ENCODE assay signal across 12 cellular contexts in genomic region chr16:31063843-31064611, GRCh38. TPM values are rescaled to one million over a fixed set of nuclear protein-coding genes. Genes with fewer than 3 reads are reported as not detected.
DNase-seq lines count a peak whose midpoint lies in the region; ATAC-seq and TF ChIP-seq lines count a peak whose summit lies in the region.
"Had no signal": no experiment of that assay in that cellular context is flagged by ENCODE, and none has a peak within 500 bp of the region (broad histone marks: within the 10 kb centered on the region; RNA-seq: fewer than 3 reads in every experiment).

No MANE protein-coding gene starts in this region.

- H3K4me1 ChIP-seq in heart left ventricle: peaks cover 0 to 38% (median 12%) of the 10 kb centered on the region in 12 donors
- H3K4me1 ChIP-seq in lung (ENCODE audit: control insufficient read depth in 2 of 2, insufficient read depth in 2 of 2, low read length in 2 of 2): peaks cover 5 to 13% of the 10 kb centered on the region in 2 donors
- peaks cover 0 to 11% (median 4%) of the 10 kb centered on the region in 4 donors for H3K4me1 ChIP-seq in transverse colon

- intact Hi-C loops in heart left ventricle (cut with DNase I) (loop anchor here in 1 of 10 donors (10.0 kb wide), 1 partner anchor 69 kb away; no protein-coding TSS in a partner anchor), Right ventricle myocardium inferior (cut with DNase I) (no loop called here), transverse colon (cut with DNase I; ENCODE audit: low total_unique reads) (no loop called here)

- H3K4me3 ChIP-seq in heart left ventricle (peak overlapping the region in 2 of 12 donors; percentile 10 to 20), lung (no peak overlapping the region), transverse colon (no peak overlapping the region)
- H3K4me3 ChIP-seq: GM12878 had no signal

- TF ChIP-seq POLR2A in heart left ventricle (IDR thresholded peaks at IDR 0.05): no peak
- no peak for TF ChIP-seq POLR2A in transverse colon (IDR thresholded peaks at IDR 0.05)

- no peak for ATAC-seq in heart left ventricle
- ATAC-seq in Right ventricle myocardium inferior: no peak
- no peak for ATAC-seq in lung (ENCODE audit: insufficient read depth, low FRiP score)
- ATAC-seq in HG03039 (IDR thresholded peaks at IDR 0.05; ENCODE audit: unreplicated experiment): no peak
- ATAC-seq: GM12878 had no signal

- H3K27me3 ChIP-seq in heart left ventricle (no peaks in the 10 kb centered on the region), lung (ENCODE audit: control insufficient read depth, insufficient read depth) (no peaks in the 10 kb centered on the region), transverse colon (no peaks in the 10 kb centered on the region)

- WGBS in heart left ventricle, 4 donors: 91 to 95% (median 92%) methylated on average over 38 to 56 of the region's 56 CpGs
- WGBS in lung, 2 donors: 84 to 87% methylated on average over 56 of the region's 56 CpGs
- 89 to 100% methylated on average over 1 to 37 of the region's 56 CpGs for WGBS in transverse colon (ENCODE audit: low coverage in 1 of 2), 2 donors

- peak in 1 of 5 donors; percentile 35 for DNase-seq in heart left ventricle
- DNase-seq in Right ventricle myocardium inferior (ENCODE audit: missing footprints): no peak
- peak; percentile 26 for DNase-seq in amniotic epithelial cell (ENCODE audit: low read depth)
- DNase-seq in lung (ENCODE audit: low spot score): no peak
- DNase-seq in transverse colon: no peak
- no peak for DNase-seq in NCI-H1417 treated with DMSO at 0.1 percent for 48 hours (lab: John Stamatoyannopoulos, UW)
- DNase-seq in medulla oblongata (ENCODE audit: extremely low spot score): no peak
- DNase-seq: C1 segment of cervical spinal cord; NCI-H1436 treated with DMSO at 0.1 percent for 48 hours; stimulated activated CD4-positive, alpha-beta T cell treated with anti-CD3 and anti-CD28 coated beads, Interleukin-4, amount 100 ng/mL, for 24 hours had no signal

- TF ChIP-seq CTCF in heart left ventricle (IDR thresholded peaks at IDR 0.05) (no peak), lung (IDR thresholded peaks at IDR 0.05; ENCODE audit: control extremely low read depth, extremely low read depth) (no peak), transverse colon (IDR thresholded peaks at IDR 0.05) (no peak)

- H3K27ac ChIP-seq in heart left ventricle (peak overlapping the region in 10 of 12 donors; percentile 6 to 87 (median 77)), lung (ENCODE audit: low read depth in 1 of 2, low read length in 1 of 2) (peak overlapping the region; percentile 60 to 77), transverse colon (peak overlapping the region; percentile 54 to 71 (median 61))

- H3K36me3 ChIP-seq in heart left ventricle (peaks cover 0 to 40% (median 28%) of the 10 kb centered on the region in 9 donors), lung (ENCODE audit: control insufficient read depth in 2 of 2, insufficient read depth in 2 of 2, low read length in 2 of 2) (peaks cover 13 to 24% of the 10 kb centered on the region in 2 donors), transverse colon (peaks cover 0 to 15% (median 6%) of the 10 kb centered on the region in 4 donors)

- in situ Hi-C loops in transverse colon (cut with MboI; ENCODE audit: low pct_ligation_motif_present in 1 of 4, low pct_unique_long_range_greater_than_20kb in 1 of 4, low sequenced_read_pairs in 3 of 4): no loop called here

- TF ChIP-seq EP300 in transverse colon (IDR thresholded peaks at IDR 0.05; ENCODE audit: low read depth): no peak

- H3K9me3 ChIP-seq in heart left ventricle (no peaks in the 10 kb centered on the region), lung (ENCODE audit: control insufficient read depth in 2 of 2, insufficient read depth in 1 of 2, low read length in 1 of 2) (peaks cover 0 to 4% of the 10 kb centered on the region in 2 donors), transverse colon (no peaks in the 10 kb centered on the region)

RNA-seq across cellular contexts. Expression of gene ZNF668, which starts 10.0 kb away (rescaled TPM):
- total RNA-seq in heart left ventricle: 10 to 100 TPM in 2 of 9 donors, 1 to 10 TPM in 7; 3.5 to 11.4 (median 5.8) TPM
- 1 to 10 TPM; 6.6 to 9.8 TPM for polyA plus RNA-seq in heart left ventricle
- total RNA-seq in Right ventricle myocardium inferior: 5.3 TPM
- total RNA-seq in lung: 10 to 100 TPM in 1 of 2 donors, 1 to 10 TPM in 1; 4.0 to 13.2 TPM
- polyA plus RNA-seq in lung: 10 to 100 TPM; 10.7 TPM
- 10 to 100 TPM in 2 of 4 donors, 1 to 10 TPM in 2; 7.9 to 17.9 (median 10.2) TPM for total RNA-seq in transverse colon

RNA-seq across cellular contexts. Expression of gene ZNF646, which starts 10.2 kb away (rescaled TPM):
- total RNA-seq in heart left ventricle (10 to 100 TPM in 6 of 9 donors, 1 to 10 TPM in 3; 8.3 to 15.5 (median 10.3) TPM), Right ventricle myocardium inferior (9.9 TPM), lung (10 to 100 TPM; 12.7 to 20.5 TPM), transverse colon (10 to 100 TPM; 12.0 to 26.7 (median 23.5) TPM)
- polyA plus RNA-seq in heart left ventricle (1 to 10 TPM; 6.4 to 7.6 TPM), lung (10 to 100 TPM in 1 of 2 donors, 1 to 10 TPM in 1; 8.4 to 12.2 TPM)

RNA-seq across cellular contexts. Expression of gene PRSS53, which starts 24.7 kb away (rescaled TPM):
- total RNA-seq in heart left ventricle: 1 to 10 TPM in 1 of 9 donors, under 1 TPM in 8; 0.16 to 1.4 (median 0.44) TPM
- under 1 TPM; 0.80 to 0.84 TPM for polyA plus RNA-seq in heart left ventricle
- total RNA-seq in Right ventricle myocardium inferior: 0.62 TPM
- total RNA-seq in lung: 1 to 10 TPM; 1.4 to 2.2 TPM
- polyA plus RNA-seq in lung: 1 to 10 TPM; 1.6 to 2.3 TPM
- total RNA-seq in transverse colon: 1 to 10 TPM; 1.1 to 5.2 (median 3.1) TPM

RNA-seq across cellular contexts. Expression of gene VKORC1, which starts 30.6 kb away (rescaled TPM):
- total RNA-seq in heart left ventricle (10 to 100 TPM; 25.9 to 63.1 (median 42.0) TPM), Right ventricle myocardium inferior (41.1 TPM), lung (10 to 100 TPM; 49.4 to 74.3 TPM), transverse colon (10 to 100 TPM; 29.5 to 89.0 (median 72.0) TPM)
- polyA plus RNA-seq in heart left ventricle (100 to 1,000 TPM in 1 of 2 donors, 10 to 100 TPM in 1; 40.2 to 134 TPM), lung (100 to 1,000 TPM in 1 of 2 donors, 10 to 100 TPM in 1; 66.8 to 118 TPM)

RNA-seq across cellular contexts. Expression of gene STX4, which starts 30.7 kb away (rescaled TPM):
- total RNA-seq in heart left ventricle: 10 to 100 TPM; 19.5 to 65.8 (median 39.7) TPM
- 10 to 100 TPM; 50.5 to 73.8 TPM for polyA plus RNA-seq in heart left ventricle
- 42.3 TPM for total RNA-seq in Right ventricle myocardium inferior
- total RNA-seq in lung: 10 to 100 TPM; 41.6 to 81.1 TPM
- polyA plus RNA-seq in lung: 10 to 100 TPM; 90.4 to 98.3 TPM
- total RNA-seq in transverse colon: 100 to 1,000 TPM in 2 of 4 donors, 10 to 100 TPM in 2; 50.8 to 163 (median 79.7) TPM
